ENCODE assay signal across 9 cellular contexts in genomic region chr9:121360975-121361374, GRCh38. TPM values are rescaled to one million over a fixed set of nuclear protein-coding genes. Genes with fewer than 3 reads are reported as not detected.
DNase-seq lines count a peak whose midpoint lies in the region; ATAC-seq and TF ChIP-seq lines count a peak whose summit lies in the region.
"Had no signal": no experiment of that assay in that cellular context is flagged by ENCODE, and none has a peak within 500 bp of the region (broad histone marks: within the 10 kb centered on the region; RNA-seq: fewer than 3 reads in every experiment).

No MANE protein-coding gene starts in this region.

- no TSS peak for BruUV-seq in Panc1 (replicated peaks; lab: Mats Ljungman, UMichigan)

- no peaks in the 10 kb centered on the region for H3K36me3 ChIP-seq in Panc1 (ENCODE audit: control insufficient read depth, insufficient read depth, low read length)

- intact Hi-C loops in Panc1 (cut with micrococcal nuclease; ENCODE audit: unreplicated experiment) = no loop called here

- H3K27ac ChIP-seq in Panc1 (ENCODE audit: low read length) = peak overlapping the region; percentile 23; the same call in 1 of the 2 replicates

- CTCF ChIA-PET in Panc1 (lab: Charles Lee) = no interaction called here

- no peak overlapping the region for H3K4me3 ChIP-seq in Panc1 (ENCODE audit: low read depth in 2 of 2, low read length in 2 of 2)

- peaks cover 20% of the 10 kb centered on the region for H3K4me1 ChIP-seq in Panc1 (ENCODE audit: control insufficient read depth, insufficient read depth, low read length)

- no peak for ATAC-seq in Panc1
- ATAC-seq in GM19397 (IDR thresholded peaks at IDR 0.05; ENCODE audit: unreplicated experiment) = no peak
- ATAC-seq in GM19351 (IDR thresholded peaks at IDR 0.05; ENCODE audit: unreplicated experiment) = no peak

- TF ChIP-seq CTCF in Panc1 (IDR thresholded peaks at IDR 0.05) = no peak

- DNase-seq in AG08395 (ENCODE audit: low spot score) = peak; percentile 71
- DNase-seq in Panc1 (ENCODE audit: low read depth, low spot score) = no peak
- peak; percentile 51 for DNase-seq in fibroblast of gingiva (ENCODE audit: low read depth)
- peak; percentile 65 for DNase-seq in non-pigmented ciliary epithelial cell (ENCODE audit: low read depth)
- no peak for DNase-seq in KG1 (lab: John Stamatoyannopoulos, UW)
- DNase-seq in GM19238 (ENCODE audit: insufficient read length, low spot score) = no peak
- DNase-seq: CD4-positive, CD25-positive, alpha-beta regulatory T cell had no signal

- no peaks in the 10 kb centered on the region for H3K9me3 ChIP-seq in Panc1 (ENCODE audit: control insufficient read depth, insufficient read depth, low read depth, low read length)

- H3K27me3 ChIP-seq in Panc1 (ENCODE audit: control insufficient read depth, insufficient read depth, low read length) = no peaks in the 10 kb centered on the region

- in situ Hi-C loops in Panc1 (cut with HindIII; ENCODE audit: low pct_unique_long_range_greater_than_20kb, low sequenced_read_pairs) = no loop called here

- POLR2A ChIA-PET in Panc1 (lab: Charles Lee) = interaction anchor here (0.7 kb wide), 1 partner anchor 17 kb away, joined by 13 read pairs; no protein-coding TSS in a partner anchor

RNA-seq across cellular contexts. Expression of gene STOM, which starts 9.1 kb away (rescaled TPM):
- total RNA-seq in Panc1 (2021; ENCODE audit: unreplicated experiment) = 81.2 TPM
- polyA plus RNA-seq in Panc1 (2012; ENCODE audit: insufficient read length) = 61.2 TPM

Comparison
In these comparisons a context has a peak if more than half of its experiments do, and no peak if none do; other contexts are left out.
1. DNase-seq: peak in AG08395 (single experiment), fibroblast of gingiva (single experiment) and non-pigmented ciliary epithelial cell (single experiment); none in Panc1 (single experiment), KG1 (single experiment) and GM19238 (single experiment).